Comparison of ENCODE assay signal across 38 cellular contexts in genomic region chr12:46751173-46751572, GRCh38.
"Had no signal": no experiment of that assay in that cellular context is flagged by ENCODE, and none has a peak within 500 bp of the region (broad histone marks: within the 10 kb centered on the region; RNA-seq: fewer than 3 reads in every experiment).

No MANE protein-coding gene starts in this region.

- FAIRE-seq: bronchial epithelial cell had no signal

- H3K27me3 Mint-ChIP-seq: activated naive CD4-positive, alpha-beta T cell treated with anti-CD3 and anti-CD28 coated beads, Interleukin-2, amount 10 ng/mL, durations not matched to agents 7 days and 5 days; activated naive CD8-positive, alpha-beta T cell; activated naive CD8-positive, alpha-beta T cell treated with anti-CD3 and anti-CD28 coated beads, Interleukin-2, amount 10 ng/mL, durations not matched to agents 7 days and 5 days; activated naive CD8-positive, alpha-beta T cell treated with anti-CD3 and anti-CD28 coated beads, Interleukin-2, amount 50 U/mL, for 24 hours; activated T-helper 17 cell treated with anti-CD3 and anti-CD28 coated beads, Interleukin-2, amount 50 U/mL, for 72 hours; brain; central memory CD8-positive, alpha-beta T cell had no signal

- H3K4me1 Mint-ChIP-seq: activated CD4-positive, alpha-beta memory T cell treated with anti-CD3 and anti-CD28 coated beads, Interleukin-2, amount 10 ng/mL, durations not matched to agents 7 days and 5 days; activated CD8-positive, alpha-beta memory T cell treated with anti-CD3 and anti-CD28 coated beads, Interleukin-2, amount 10 ng/mL, durations not matched to agents 7 days and 5 days; activated naive CD4-positive, alpha-beta T cell treated with anti-CD3 and anti-CD28 coated beads, Interleukin-2, amount 10 ng/mL, durations not matched to agents 7 days and 5 days; brain; WTC11 had no signal

- H3K4me3 ChIP-seq: ascending aorta, cardiac muscle cell had no signal

- H3K36me3 Mint-ChIP-seq: activated naive CD4-positive, alpha-beta T cell treated with anti-CD3 and anti-CD28 coated beads, Interleukin-2, amount 10 ng/mL, durations not matched to agents 7 days and 5 days; activated naive CD8-positive, alpha-beta T cell treated with anti-CD3 and anti-CD28 coated beads, Interleukin-2, amount 10 ng/mL, durations not matched to agents 7 days and 5 days; brain; WTC11 had no signal

- H3K27me3 ChIP-seq: ascending aorta had no signal

- H3K4me3 Mint-ChIP-seq: activated CD4-positive, alpha-beta memory T cell treated with anti-CD3 and anti-CD28 coated beads, Interleukin-2, amount 10 ng/mL, durations not matched to agents 7 days and 5 days; activated CD4-positive, alpha-beta T cell treated with anti-CD3 and anti-CD28 coated beads for 36 hours; activated CD4-positive, alpha-beta T cell treated with anti-CD3 and anti-CD28 coated beads, Interleukin-2, amount 10 ng/mL, durations not matched to agents 7 days and 5 days; activated CD8-positive, alpha-beta memory T cell treated with anti-CD3 and anti-CD28 coated beads, Interleukin-2, amount 10 ng/mL, durations not matched to agents 7 days and 5 days; activated CD8-positive, alpha-beta T cell treated with anti-CD3 and anti-CD28 coated beads, Interleukin-2, amount 10 ng/mL, durations not matched to agents 7 days and 5 days; activated naive CD4-positive, alpha-beta T cell treated with anti-CD3 and anti-CD28 coated beads, Interleukin-2, amount 10 ng/mL, durations not matched to agents 7 days and 5 days; activated naive CD4-positive, alpha-beta T cell treated with anti-CD3 and anti-CD28 coated beads, Interleukin-2, amount 50 U/mL, for 24 hours; activated naive CD8-positive, alpha-beta T cell; activated naive CD8-positive, alpha-beta T cell treated with anti-CD3 and anti-CD28 coated beads, Interleukin-2, amount 10 ng/mL, durations not matched to agents 7 days and 5 days; activated naive CD8-positive, alpha-beta T cell treated with anti-CD3 and anti-CD28 coated beads, Interleukin-2, amount 50 U/mL, for 24 hours; activated T-cell treated with anti-CD3 and anti-CD28 coated beads, Interleukin-2, amount 50 U/mL, for 24 hours; activated T-helper 17 cell treated with anti-CD3 and anti-CD28 coated beads, Interleukin-2, amount 50 U/mL, for 72 hours; brain; central memory CD8-positive, alpha-beta T cell; T-helper 1 cell treated with Interleukin-12 subunit alpha and Interleukin-12 subunit beta and Interleukin-4 antibody, amounts not matched to agents 30 μg/mL and 1 μg/mL, for 36 hours; T-helper 2 cell treated with Interferon-gamma antibody and Interleukin-4, amounts not matched to agents 5 μg/mL and 100 μg/mL, for 36 hours; WTC11 had no signal

- DNase-seq: activated CD4-positive, alpha-beta memory T cell treated with anti-CD3 and anti-CD28 coated beads, Interleukin-2, amount 10 ng/mL, durations not matched to agents 7 days and 5 days; activated CD4-positive, alpha-beta T cell treated with anti-CD3 and anti-CD28 coated beads for 1 hour; activated CD4-positive, alpha-beta T cell treated with anti-CD3 and anti-CD28 coated beads for 36 hours; activated CD4-positive, alpha-beta T cell treated with anti-CD3 and anti-CD28 coated beads for 48 hours; activated CD4-positive, alpha-beta T cell treated with anti-CD3 and anti-CD28 coated beads, Interleukin-2, amount 10 ng/mL, durations not matched to agents 7 days and 5 days; activated CD4-positive, alpha-beta T cell treated with anti-CD3 and anti-CD28 coated beads, Interleukin-2, amount 50 U/mL, for 48 hours; activated CD4-positive, CD25-positive, alpha-beta regulatory T cell; activated CD8-positive, alpha-beta memory T cell treated with anti-CD3 and anti-CD28 coated beads for 24 hours; activated CD8-positive, alpha-beta memory T cell treated with anti-CD3 and anti-CD28 coated beads, Interleukin-2, amount 10 ng/mL, durations not matched to agents 7 days and 5 days; activated CD8-positive, alpha-beta memory T cell treated with anti-CD3 and anti-CD28 coated beads, Interleukin-2, amount 50 U/mL, for 48 hours; activated CD8-positive, alpha-beta T cell treated with anti-CD3 and anti-CD28 coated beads, Interleukin-2, amount 10 ng/mL, durations not matched to agents 7 days and 5 days; activated gamma-delta T cell; activated naive CD4-positive, alpha-beta T cell treated with anti-CD3 and anti-CD28 coated beads, Interleukin-2, amount 10 ng/mL, durations not matched to agents 7 days and 5 days; activated naive CD4-positive, alpha-beta T cell treated with Interleukin-2 at 50 U/mL for 16 hours; activated naive CD8-positive, alpha-beta T cell treated with anti-CD3 and anti-CD28 coated beads, Interleukin-2, amount 10 ng/mL, durations not matched to agents 7 days and 5 days; activated naive CD8-positive, alpha-beta T cell treated with anti-CD3 and anti-CD28 coated beads, Interleukin-2, amount 50 U/mL, for 24 hours; activated T-cell treated with anti-CD3 and anti-CD28 coated beads, Interleukin-2, amount 50 U/mL, for 24 hours; activated T-cell treated with anti-CD3 and anti-CD28 coated beads, Interleukin-2, amount 50 U/mL, for 48 hours; amygdala; anterior cingulate cortex; caudate nucleus; cerebellar nuclear complex; T-helper 1 cell; T-helper 2 cell; T-helper 9 cell; WERI-Rb-1 had no signal

- H3K27ac ChIP-seq: ascending aorta, cardiac muscle cell, WERI-Rb-1 had no signal

- ATAC-seq: activated CD4-positive, alpha-beta T cell treated with anti-CD3 and anti-CD28 coated beads for 36 hours; activated CD4-positive, CD25-positive, alpha-beta regulatory T cell treated with anti-CD3 and anti-CD28 coated beads, Interleukin-2, amount 50 U/mL, for 24 hours; activated CD8-positive, alpha-beta memory T cell treated with anti-CD3 and anti-CD28 coated beads, Interleukin-2, amount 10 ng/mL, durations not matched to agents 7 days and 5 days; activated CD8-positive, alpha-beta T cell treated with anti-CD3 and anti-CD28 coated beads, Interleukin-2, amount 10 ng/mL, durations not matched to agents 7 days and 5 days; activated naive CD8-positive, alpha-beta T cell treated with anti-CD3 and anti-CD28 coated beads, Interleukin-2, amount 50 U/mL, for 24 hours; activated T-helper 17 cell treated with anti-CD3 and anti-CD28 coated beads, Interleukin-2, amount 50 U/mL, for 72 hours; WTC11 had no signal

- H3K27ac Mint-ChIP-seq: activated CD4-positive, alpha-beta memory T cell treated with anti-CD3 and anti-CD28 coated beads, Interleukin-2, amount 10 ng/mL, durations not matched to agents 7 days and 5 days; activated CD4-positive, alpha-beta T cell treated with anti-CD3 and anti-CD28 coated beads for 36 hours; activated CD4-positive, alpha-beta T cell treated with anti-CD3 and anti-CD28 coated beads, Interleukin-2, amount 10 ng/mL, durations not matched to agents 7 days and 5 days; activated CD8-positive, alpha-beta memory T cell treated with anti-CD3 and anti-CD28 coated beads, Interleukin-2, amount 10 ng/mL, durations not matched to agents 7 days and 5 days; activated CD8-positive, alpha-beta T cell treated with anti-CD3 and anti-CD28 coated beads, Interleukin-2, amount 10 ng/mL, durations not matched to agents 7 days and 5 days; activated naive CD4-positive, alpha-beta T cell treated with anti-CD3 and anti-CD28 coated beads, Interleukin-2, amount 10 ng/mL, durations not matched to agents 7 days and 5 days; activated naive CD4-positive, alpha-beta T cell treated with anti-CD3 and anti-CD28 coated beads, Interleukin-2, amount 50 U/mL, for 24 hours; activated naive CD8-positive, alpha-beta T cell; activated naive CD8-positive, alpha-beta T cell treated with anti-CD3 and anti-CD28 coated beads, Interleukin-2, amount 10 ng/mL, durations not matched to agents 7 days and 5 days; activated naive CD8-positive, alpha-beta T cell treated with anti-CD3 and anti-CD28 coated beads, Interleukin-2, amount 50 U/mL, for 24 hours; activated T-cell treated with anti-CD3 and anti-CD28 coated beads, Interleukin-2, amount 50 U/mL, for 24 hours; activated T-helper 17 cell treated with anti-CD3 and anti-CD28 coated beads, Interleukin-2, amount 50 U/mL, for 72 hours; brain; T-helper 1 cell treated with Interleukin-12 subunit alpha and Interleukin-12 subunit beta and Interleukin-4 antibody, amounts not matched to agents 30 μg/mL and 1 μg/mL, for 36 hours; T-helper 2 cell treated with Interferon-gamma antibody and Interleukin-4, amounts not matched to agents 5 μg/mL and 100 μg/mL, for 36 hours; WTC11 had no signal

- H3K36me3 ChIP-seq: ascending aorta, cardiac muscle cell, WERI-Rb-1 had no signal

- H3K4me1 ChIP-seq: ascending aorta had no signal
